Comparison of ENCODE assay signal across 21 cellular contexts in genomic region chr20:33604991-33605370, GRCh38. TPM values are rescaled to one million over a fixed set of nuclear protein-coding genes. Genes with fewer than 3 reads are reported as not detected.
"Had no signal": no experiment of that assay in that cellular context is flagged by ENCODE, and none has a peak within 500 bp of the region (broad histone marks: within the 10 kb centered on the region; RNA-seq: fewer than 3 reads in every experiment).

No MANE protein-coding gene starts in this region.

- ATAC-seq: body of pancreas, foreskin keratinocyte, natural killer cell, upper lobe of right lung had no signal

- H3K4me3 Mint-ChIP-seq: activated naive CD4-positive, alpha-beta T cell treated with anti-CD3 and anti-CD28 coated beads, Interleukin-2, amount 50 U/mL, for 24 hours; dendritic cell treated with granulocyte-macrophage colony-stimulating factor and Interleukin-4, amounts not matched to agents 40 ng/mL and 50 ng/mL, for 4 days; immature natural killer cell; natural killer cell had no signal

- H3K36me3 Mint-ChIP-seq: natural killer cell had no signal

- H3K27me3 ChIP-seq: body of pancreas, foreskin keratinocyte, hepatocyte, right atrium auricular region, thyroid gland, upper lobe of right lung had no signal

- DNase-seq: activated gamma-delta T cell treated with Interleukin-2 at 50 U/mL for 16 hours; activated T-cell treated with anti-CD3 and anti-CD28 coated beads, Interleukin-2, amount 50 U/mL, for 1 hour; body of pancreas; effector CD8-positive, alpha-beta T cell; erythroblast; foreskin keratinocyte; glutamatergic neuron; immature natural killer cell; natural killer cell; stimulated activated CD4-positive, alpha-beta T cell treated with anti-CD3 and anti-CD28 coated beads, Interleukin-4, amount 100 ng/mL, for 24 hours; stimulated activated naive CD4-positive, alpha-beta T cell treated with Interleukin-2 at 50 U/mL for 16 hours; upper lobe of right lung had no signal

- H3K27me3 Mint-ChIP-seq: activated naive CD4-positive, alpha-beta T cell treated with anti-CD3 and anti-CD28 coated beads, Interleukin-2, amount 50 U/mL, for 24 hours; dendritic cell treated with granulocyte-macrophage colony-stimulating factor and Interleukin-4, amounts not matched to agents 40 ng/mL and 50 ng/mL, for 4 days had no signal

- H3K27ac Mint-ChIP-seq: activated naive CD4-positive, alpha-beta T cell treated with anti-CD3 and anti-CD28 coated beads, Interleukin-2, amount 50 U/mL, for 24 hours; dendritic cell treated with granulocyte-macrophage colony-stimulating factor and Interleukin-4, amounts not matched to agents 40 ng/mL and 50 ng/mL, for 4 days; immature natural killer cell; natural killer cell had no signal

- H3K9me3 Mint-ChIP-seq: activated naive CD4-positive, alpha-beta T cell treated with anti-CD3 and anti-CD28 coated beads, Interleukin-2, amount 50 U/mL, for 24 hours; dendritic cell treated with granulocyte-macrophage colony-stimulating factor and Interleukin-4, amounts not matched to agents 40 ng/mL and 50 ng/mL, for 4 days; immature natural killer cell; natural killer cell had no signal

- H3K4me1 ChIP-seq: prostate gland, upper lobe of right lung had no signal

- H3K27ac ChIP-seq: body of pancreas, foreskin keratinocyte, hepatocyte, right atrium auricular region, upper lobe of right lung had no signal

- H3K4me3 ChIP-seq: body of pancreas, hepatocyte, lung, prostate gland, right atrium auricular region, thyroid gland, upper lobe of right lung had no signal

- H3K9me3 ChIP-seq: prostate gland, right atrium auricular region, thyroid gland, upper lobe of right lung had no signal

RNA-seq across cellular contexts. Expression of gene C20orf144, which starts 57.1 kb away (rescaled TPM):
- total RNA-seq: kidney epithelial cell, left lobe of liver, right atrium auricular region had no signal
- polyA plus RNA-seq: foreskin keratinocyte had no signal
